In genomic region chr18:76658627-76659026, GRCh38 we compare ENCODE assay signal across 9 cellular contexts.
DNase-seq lines count a peak whose midpoint lies in the region; ATAC-seq and TF ChIP-seq lines count a peak whose summit lies in the region.
"Had no signal": no experiment of that assay in that cellular context is flagged by ENCODE, and none has a peak within 500 bp of the region (broad histone marks: within the 10 kb centered on the region; RNA-seq: fewer than 3 reads in every experiment).

No MANE protein-coding gene starts in this region.

- H3K4me3 ChIP-seq in KMS-11 (IDR thresholded peaks at IDR 0.05; ENCODE audit: insufficient read depth, low read depth, low read length), result no peak overlapping the region
- no peak overlapping the region for H3K4me3 ChIP-seq in spleen
- H3K4me3 ChIP-seq: skin epidermis had no signal

- H4K20me1 ChIP-seq in KMS-11 (ENCODE audit: insufficient read depth), result no peaks in the 10 kb centered on the region

- peaks cover 61% of the 10 kb centered on the region for H3K27me3 Mint-ChIP-seq in central memory CD8-positive, alpha-beta T cell

- no peak overlapping the region for H2AFZ ChIP-seq in KMS-11 (ENCODE audit: low read depth)

- no peak overlapping the region for H3K27ac ChIP-seq in KMS-11
- H3K27ac ChIP-seq in spleen, result no peak overlapping the region
- H3K27ac ChIP-seq: skin epidermis had no signal

- H3K4me1 ChIP-seq in KMS-11 (ENCODE audit: low read depth, poor library complexity, severe bottlenecking) (peaks cover 13% of the 10 kb centered on the region), spleen (peaks cover 0 to 4% (median 0%) of the 10 kb centered on the region in 6 donors)

- TF ChIP-seq CTCF in KMS-11 (conservative IDR thresholded peaks at IDR 0.05; ENCODE audit: low read depth, low read length) (peak; percentile 45; the same call in 1 of the 2 replicates), spleen (IDR thresholded peaks at IDR 0.05 in 8 of 11, conservative IDR thresholded peaks at IDR 0.05 in 3 of 11) (no peak)

- WGBS in spleen, 5 donors, result 34 to 47% (median 42%) methylated on average over 7 of the region's 7 CpGs

- TF ChIP-seq POLR2A in GM18505 (IDR thresholded peaks at IDR 0.05; ENCODE audit: borderline replicate concordance, extremely low read depth, insufficient read depth, insufficient read length) (no peak), spleen (IDR thresholded peaks at IDR 0.05) (no peak)

- H3K4me3 Mint-ChIP-seq in central memory CD8-positive, alpha-beta T cell, result no peak overlapping the region

- no peaks in the 10 kb centered on the region for H3K36me3 ChIP-seq in KMS-11 (ENCODE audit: insufficient read depth)
- H3K36me3 ChIP-seq in spleen, result no peaks in the 10 kb centered on the region

- no peaks in the 10 kb centered on the region for H3K9me3 Mint-ChIP-seq in central memory CD8-positive, alpha-beta T cell

- no peaks in the 10 kb centered on the region for H3K79me2 ChIP-seq in KMS-11 (ENCODE audit: insufficient read depth, low read depth)

- no peaks in the 10 kb centered on the region for H3K9me3 ChIP-seq in spleen

- H3K27ac Mint-ChIP-seq in central memory CD8-positive, alpha-beta T cell (ENCODE audit: low read depth), result peak overlapping the region; percentile 12

- H3K27me3 ChIP-seq in KMS-11 (ENCODE audit: insufficient read depth, low read depth) (no peaks in the 10 kb centered on the region), spleen (replicated peaks in 1 of 7) (peaks cover 3 to 49% (median 24%) of the 10 kb centered on the region in 7 donors)

- H3K36me3 Mint-ChIP-seq in central memory CD8-positive, alpha-beta T cell (ENCODE audit: insufficient read depth), result no peaks in the 10 kb centered on the region

- no peak for ATAC-seq in central memory CD8-positive, alpha-beta T cell (replicated peaks; ENCODE audit: extremely low read depth, poor library complexity, severe bottlenecking)
- ATAC-seq in GM18505 (IDR thresholded peaks at IDR 0.05; ENCODE audit: unreplicated experiment), result no peak

- H3K9ac ChIP-seq in KMS-11, result no peak overlapping the region

- H3K4me1 Mint-ChIP-seq in central memory CD8-positive, alpha-beta T cell, result peaks cover 14% of the 10 kb centered on the region

- peak; percentile 10 for DNase-seq in activated naive CD4-positive, alpha-beta T cell treated with Interleukin-2 at 50 U/mL for 16 hours
- no peak for DNase-seq in activated naive CD4-positive, alpha-beta T cell treated with anti-CD3 and anti-CD28 coated beads, Interleukin-2, amount 50 U/mL, for 16 hours
- DNase-seq in central memory CD8-positive, alpha-beta T cell (ENCODE audit: low spot score in 2 of 2), result no peak
- peak; percentile 7 for DNase-seq in stimulated activated naive CD4-positive, alpha-beta T cell treated with Interleukin-2 at 50 U/mL for 16 hours (lab: John Stamatoyannopoulos, UW)
- DNase-seq in activated gamma-delta T cell (lab: John Stamatoyannopoulos, UW) (no peak), spleen (no peak)

- peak overlapping the region; percentile 3; the same call in 1 of the 2 replicates for H3K4me2 ChIP-seq in KMS-11

- intact Hi-C loops in spleen (cut with DNase I; ENCODE audit: low total_unique reads), result no loop called here

Comparison
In these comparisons a context has a peak if more than half of its experiments do, and no peak if none do; other contexts are left out.
1. DNase-seq: peak in activated naive CD4-positive, alpha-beta T cell treated with Interleukin-2 at 50 U/mL for 16 hours (single experiment) and stimulated activated naive CD4-positive, alpha-beta T cell treated with Interleukin-2 at 50 U/mL for 16 hours (single experiment); none in activated naive CD4-positive, alpha-beta T cell treated with anti-CD3 and anti-CD28 coated beads, Interleukin-2, amount 50 U/mL, for 16 hours (single experiment), central memory CD8-positive, alpha-beta T cell (0 of 2), activated gamma-delta T cell (single experiment) and spleen (single experiment).